9 cellular contexts compared by ENCODE assay signal in genomic region chr6:149129401-149130077, GRCh38.
DNase-seq lines count a peak whose midpoint lies in the region; ATAC-seq, FAIRE-seq and TF ChIP-seq lines count a peak whose summit lies in the region.
"Had no signal": no experiment of that assay in that cellular context is flagged by ENCODE, and none has a peak within 500 bp of the region (broad histone marks: within the 10 kb centered on the region; RNA-seq: fewer than 3 reads in every experiment).

No MANE protein-coding gene starts in this region.

- no peaks in the 10 kb centered on the region for H3K27me3 Mint-ChIP-seq in mesothelial cell of epicardium (ENCODE audit: low read depth)

- H3K36me3 Mint-ChIP-seq in mesothelial cell of epicardium = no peaks in the 10 kb centered on the region

- peak; percentile 47 for FAIRE-seq in GM19239 (lab: Jason Lieb, UNC)

- peak; percentile 71 for ATAC-seq in sciatic nerve
- ATAC-seq in HG02840 (IDR thresholded peaks at IDR 0.05; ENCODE audit: low FRiP score, unreplicated experiment) = no peak

- H3K4me3 Mint-ChIP-seq in mesothelial cell of epicardium = no peak overlapping the region

- no peak for DNase-seq in GM19239 (ENCODE audit: insufficient read length, low spot score)
- peak; percentile 87 for DNase-seq in M059J (ENCODE audit: low read depth)
- peak; percentile 25 for DNase-seq in astrocyte of the hippocampus (ENCODE audit: low read depth, low spot score)
- DNase-seq in sciatic nerve (ENCODE audit: low spot score) = no peak
- no peak for DNase-seq in NCI-H146 treated with DMSO at 0.1 percent for 48 hours (lab: John Stamatoyannopoulos, UW; ENCODE audit: unreplicated experiment)
- DNase-seq in mesothelial cell of epicardium (ENCODE audit: low spot score in 2 of 2, unreplicated experiment in 2 of 2) = no peak
- no peak for DNase-seq in stimulated activated naive CD4-positive, alpha-beta T cell (lab: John Stamatoyannopoulos, UW)
- DNase-seq: activated T-cell treated with anti-CD3 and anti-CD28 coated beads for 4 hours had no signal

- no peak overlapping the region for H3K27ac Mint-ChIP-seq in mesothelial cell of epicardium

- peaks cover 30% of the 10 kb centered on the region for H3K4me1 Mint-ChIP-seq in mesothelial cell of epicardium

- H3K9me3 Mint-ChIP-seq in mesothelial cell of epicardium = peaks cover 20% of the 10 kb centered on the region

- intact Hi-C loops in sciatic nerve (cut with DNase I) = no loop called here

- no peak for TF ChIP-seq CTCF in mesothelial cell of epicardium (IDR thresholded peaks at IDR 0.05; ENCODE audit: unreplicated experiment)

Comparison
In these comparisons a context has a peak if more than half of its experiments do, and no peak if none do; other contexts are left out.
1. DNase-seq: peak in M059J (single experiment) and astrocyte of the hippocampus (single experiment); none in GM19239 (single experiment), sciatic nerve (single experiment), NCI-H146 treated with DMSO at 0.1 percent for 48 hours (single experiment), mesothelial cell of epicardium (0 of 2) and stimulated activated naive CD4-positive, alpha-beta T cell (0 of 6).